Comparison of ENCODE assay signal across 17 cellular contexts in genomic region chr5:156687514-156687913, GRCh38.
"Had no signal": no experiment of that assay in that cellular context is flagged by ENCODE, and none has a peak within 500 bp of the region (broad histone marks: within the 10 kb centered on the region; RNA-seq: fewer than 3 reads in every experiment).

No MANE protein-coding gene starts in this region.

- H3K27ac ChIP-seq: ascending aorta, foreskin keratinocyte, lower lobe of right lung, thyroid gland, WERI-Rb-1 had no signal

- FAIRE-seq: TTC549 had no signal

- H3K36me3 Mint-ChIP-seq: activated naive CD4-positive, alpha-beta T cell treated with anti-CD3 and anti-CD28 coated beads, Interleukin-2, amount 50 U/mL, for 24 hours; naive B cell had no signal

- H3K36me3 ChIP-seq: ascending aorta, lower lobe of right lung, thyroid gland, WERI-Rb-1 had no signal

- H3K4me3 ChIP-seq: ascending aorta, lower lobe of right lung, thyroid gland had no signal

- H3K9me3 ChIP-seq: ascending aorta, lower lobe of right lung, thyroid gland had no signal

- H3K27ac Mint-ChIP-seq: activated CD8-positive, alpha-beta T cell treated with anti-CD3 and anti-CD28 coated beads, Interleukin-2, amount 10 ng/mL, durations not matched to agents 7 days and 5 days; activated naive CD4-positive, alpha-beta T cell treated with anti-CD3 and anti-CD28 coated beads, Interleukin-2, amount 50 U/mL, for 24 hours; naive B cell had no signal

- ATAC-seq: activated CD8-positive, alpha-beta T cell treated with anti-CD3 and anti-CD28 coated beads, Interleukin-2, amount 10 ng/mL, durations not matched to agents 7 days and 5 days; foreskin keratinocyte; lower lobe of right lung; stimulated activated naive CD8-positive, alpha-beta T cell treated with anti-CD3 and anti-CD28 coated beads, Interleukin-15, Interleukin-2, amounts not matched to agents 100 U/mL and 50 U/mL, for 24 hours had no signal

- H3K4me3 Mint-ChIP-seq: activated CD8-positive, alpha-beta T cell treated with anti-CD3 and anti-CD28 coated beads, Interleukin-2, amount 10 ng/mL, durations not matched to agents 7 days and 5 days; activated naive CD4-positive, alpha-beta T cell treated with anti-CD3 and anti-CD28 coated beads, Interleukin-2, amount 50 U/mL, for 24 hours; naive B cell had no signal

- H3K9me3 Mint-ChIP-seq: activated naive CD4-positive, alpha-beta T cell treated with anti-CD3 and anti-CD28 coated beads, Interleukin-2, amount 50 U/mL, for 24 hours had no signal

- H3K4me1 Mint-ChIP-seq: activated naive CD4-positive, alpha-beta T cell treated with anti-CD3 and anti-CD28 coated beads, Interleukin-2, amount 50 U/mL, for 24 hours; naive B cell had no signal

- DNase-seq: activated CD4-positive, alpha-beta T cell treated with anti-CD3 and anti-CD28 coated beads, Interleukin-2, amount 50 U/mL, for 1 hour; activated CD4-positive, CD25-positive, alpha-beta regulatory T cell treated with anti-CD3 and anti-CD28 coated beads, Interleukin-2, amount 50 U/mL, for 72 hours; activated CD8-positive, alpha-beta T cell treated with anti-CD3 and anti-CD28 coated beads, Interleukin-2, amount 10 ng/mL, durations not matched to agents 7 days and 5 days; activated gamma-delta T cell treated with Interleukin-2 at 50 U/mL for 16 hours; erythroblast; foreskin keratinocyte; lower lobe of right lung; naive B cell; stimulated activated CD4-positive, alpha-beta T cell treated with anti-CD3 and anti-CD28 coated beads, Interleukin-12 subunit alpha, Interleukin-12 subunit beta, amount 100 ng/mL, for 4 hours; stimulated activated CD4-positive, alpha-beta T cell treated with anti-CD3 and anti-CD28 coated beads, Interleukin-4, amount 100 ng/mL, for 4 hours; stimulated activated naive CD8-positive, alpha-beta T cell treated with anti-CD3 and anti-CD28 coated beads, Interleukin-15, Interleukin-2, amounts not matched to agents 100 U/mL and 50 U/mL, for 24 hours; T-helper 1 cell; thyroid gland; WERI-Rb-1 had no signal

- H3K27me3 ChIP-seq: ascending aorta, foreskin keratinocyte, thyroid gland had no signal

- H3K4me1 ChIP-seq: foreskin keratinocyte, lower lobe of right lung, thyroid gland had no signal
